Comparison of ENCODE assay signal across 1 cellular context in the genomic region with DNA sequence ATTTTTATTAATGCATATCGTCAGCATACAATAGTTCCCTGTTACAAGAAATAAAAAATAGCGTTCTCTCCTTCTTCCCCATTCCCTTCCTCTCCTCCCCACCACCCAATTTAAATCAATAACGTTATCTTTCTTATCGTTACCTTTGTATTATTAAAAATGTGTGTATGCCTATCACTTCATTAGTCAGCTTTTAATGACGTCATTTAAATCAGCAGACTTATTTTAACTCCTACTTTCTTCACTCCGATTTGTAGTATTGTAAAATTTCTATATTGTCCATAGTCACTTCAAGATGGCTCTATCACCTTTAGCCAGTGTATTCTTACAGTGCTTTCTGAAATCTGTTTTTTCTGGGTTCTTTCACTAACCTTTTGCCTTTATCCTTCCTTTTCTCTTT.
TF ChIP-seq lines count a peak whose summit lies in the region.

No MANE protein-coding gene starts in this region.

TF ChIP-seq in H1, 55 proteins besides CTCF, POLR2A, EP300 and RAD21 (continued from another document):
- TF ChIP-seq CEBPB (IDR thresholded peaks at IDR 0.05; ENCODE audit: low read depth, low read length) (no peak), RFX5 (IDR thresholded peaks at IDR 0.05; ENCODE audit: borderline replicate concordance, low read depth, low read length) (no peak), ASH2L (IDR thresholded peaks at IDR 0.05; ENCODE audit: low read length) (no peak), SRF (IDR thresholded peaks at IDR 0.05; ENCODE audit: low read depth, low read length) (no peak), CTBP2 (IDR thresholded peaks at IDR 0.05; ENCODE audit: borderline replicate concordance, insufficient read depth, insufficient read length, low read length) (no peak), CHD7 (IDR thresholded peaks at IDR 0.05; ENCODE audit: insufficient replicate concordance, low read length) (no peak), CBX8 (IDR thresholded peaks at IDR 0.05; ENCODE audit: borderline replicate concordance, low read depth, low read length) (no peak), MAFK (IDR thresholded peaks at IDR 0.05; ENCODE audit: low read depth, low read length) (no peak), TCF12 (IDR thresholded peaks at IDR 0.05; ENCODE audit: low read depth, low read length) (no peak), SP4 (IDR thresholded peaks at IDR 0.05; ENCODE audit: low read length) (no peak), PHF8 (conservative IDR thresholded peaks at IDR 0.05; ENCODE audit: low read depth, low read length) (no peak), NRF1 (IDR thresholded peaks at IDR 0.05; ENCODE audit: low read depth, low read length) (no peak)
- TF ChIP-seq, protein P1, sequence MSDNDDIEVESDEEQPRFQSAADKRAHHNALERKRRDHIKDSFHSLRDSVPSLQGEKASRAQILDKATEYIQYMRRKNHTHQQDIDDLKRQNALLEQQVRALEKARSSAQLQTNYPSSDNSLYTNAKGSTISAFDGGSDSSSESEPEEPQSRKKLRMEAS (IDR thresholded peaks at IDR 0.05), result no peak
TF ChIP-seq in H1: peak in this region for 0.
